Comparison of ENCODE assay signal across 28 cellular contexts in genomic region chr11:119782021-119782420, GRCh38. TPM values are rescaled to one million over a fixed set of nuclear protein-coding genes. Genes with fewer than 3 reads are reported as not detected.
A peak's percentile ranks its signal among the peaks of the same experiment; 100 is the strongest.
DNase-seq lines count a peak whose midpoint lies in the region; ATAC-seq, FAIRE-seq and TF ChIP-seq lines count a peak whose summit lies in the region.
"Had no signal": no experiment of that assay in that cellular context is flagged by ENCODE, and none has a peak within 500 bp of the region (broad histone marks: within the 10 kb centered on the region; RNA-seq: fewer than 3 reads in every experiment).

No MANE protein-coding gene starts in this region.

- H2BK20ac ChIP-seq in H1 (ENCODE audit: low read length): no peak overlapping the region

- H3K27ac ChIP-seq in H1 (ENCODE audit: low read depth, low read length): no peak overlapping the region
- no peak overlapping the region for H3K27ac ChIP-seq in lower lobe of right lung
- no peak overlapping the region for H3K27ac ChIP-seq in coronary artery
- H3K27ac ChIP-seq: body of pancreas, HL-60, left lung, skin epidermis, stomach, tibial artery had no signal

- no peak overlapping the region for H3K18ac ChIP-seq in H1 (ENCODE audit: extremely low read depth, low read length)

- H4K91ac ChIP-seq in H1 (replicated peaks; ENCODE audit: insufficient read length, low read length): no peak overlapping the region

- H2BK120ac ChIP-seq in H1 (replicated peaks; ENCODE audit: low read depth, low read length): no peak overlapping the region

- H3K27me3 ChIP-seq in BE2C (no peaks in the 10 kb centered on the region), H1 (replicated peaks in 1 of 4; ENCODE audit: control insufficient read depth in 3 of 4, extremely low read depth in 1 of 4, insufficient read depth in 3 of 4, low read length in 3 of 4) (no peaks in the 10 kb centered on the region; a peak in 1 of 7 replicates), lower lobe of right lung (ENCODE audit: low read depth) (peaks cover 14% of the 10 kb centered on the region)
- H3K27me3 ChIP-seq: body of pancreas had no signal

- no peak overlapping the region for H2AK5ac ChIP-seq in H1 (ENCODE audit: low read depth, low read length)

- peaks cover 43% of the 10 kb centered on the region for H3K4me1 ChIP-seq in BE2C
- peaks cover 0 to 12% (median 0%) of the 10 kb centered on the region in 4 experiments; a peak in 3 of 7 replicates for H3K4me1 ChIP-seq in H1 (replicated peaks in 1 of 4; ENCODE audit: control insufficient read depth in 3 of 4, insufficient read depth in 4 of 4, low read length in 3 of 4)
- no peaks in the 10 kb centered on the region for H3K4me1 ChIP-seq in lower lobe of right lung
- H3K4me1 ChIP-seq: body of pancreas, left lung, stomach had no signal

- H2BK12ac ChIP-seq in H1 (ENCODE audit: low read depth, low read length): no peak overlapping the region

- POLR2A ChIA-PET in H1 (lab: Charles Lee; ENCODE audit: partially characterized antibody): interaction anchor here (0.8 kb wide), 1 partner anchor 8 kb away, joined by 3 read pairs; no protein-coding TSS in a partner anchor

- intact Hi-C loops in lower lobe of right lung (cut with DNase I): no loop called here

- no peak overlapping the region; a peak in 1 of 7 replicates for H3K9ac ChIP-seq in H1 (replicated peaks in 1 of 4; ENCODE audit: extremely low read depth in 1 of 4, low read depth in 3 of 4, low read length in 3 of 4)

- H2AFZ ChIP-seq in H1 (ENCODE audit: low read length): no peak overlapping the region

- H4K5ac ChIP-seq in H1 (ENCODE audit: insufficient read length, low read depth, low read length): no peak overlapping the region

- ATAC-seq in lower lobe of right lung: no peak
- ATAC-seq in HG03280 (IDR thresholded peaks at IDR 0.05; ENCODE audit: unreplicated experiment): no peak
- ATAC-seq: activated CD8-positive, alpha-beta memory T cell treated with anti-CD3 and anti-CD28 coated beads, Interleukin-2, amount 10 ng/mL, durations not matched to agents 7 days and 5 days; body of pancreas; left lung; naive thymus-derived CD4-positive, alpha-beta T cell had no signal

- TF ChIP-seq EP300 in H1 (IDR thresholded peaks at IDR 0.05; ENCODE audit: borderline replicate concordance in 1 of 2, low read depth in 2 of 2, low read length in 2 of 2): no peak

- no peak overlapping the region for H2BK15ac ChIP-seq in H1 (ENCODE audit: low read length)

- no peaks in the 10 kb centered on the region for H4K20me1 ChIP-seq in H1 (replicated peaks in 1 of 2; ENCODE audit: control insufficient read depth in 1 of 2, insufficient read depth in 2 of 2, low read length in 2 of 2)

- H3K4me3 ChIP-seq in BE2C (ENCODE audit: low read depth, low read length): no peak overlapping the region
- no peak overlapping the region for H3K4me3 ChIP-seq in H1 (ENCODE audit: extremely low read depth in 1 of 4, insufficient read depth in 2 of 4, low read depth in 3 of 4, low read length in 4 of 4)
- H3K4me3 ChIP-seq in lower lobe of right lung: no peak overlapping the region
- H3K4me3 ChIP-seq in coronary artery: no peak overlapping the region
- H3K4me3 ChIP-seq: body of pancreas, left lung, skin epidermis, stomach, tibial artery had no signal

- DNase-seq in BE2C (no peak), NCI-H69 (lab: John Stamatoyannopoulos, UW) (peak; percentile 35), H1 (ENCODE audit: low read depth in 1 of 2, low spot score in 2 of 2) (no peak), lower lobe of right lung (peak; percentile 0), T-helper 9 cell (no peak), coronary artery (ENCODE audit: low spot score) (no peak), SKM-1 treated with dmso at 0.1 percent for 144 hours (lab: John Stamatoyannopoulos, UW; ENCODE audit: unreplicated experiment) (no peak)
- DNase-seq: activated CD4-positive, alpha-beta T cell treated with anti-CD3 and anti-CD28 coated beads, Interleukin-2, amount 10 ng/mL, durations not matched to agents 7 days and 5 days; activated CD8-positive, alpha-beta memory T cell treated with anti-CD3 and anti-CD28 coated beads, Interleukin-2, amount 10 ng/mL, durations not matched to agents 7 days and 5 days; activated naive CD4-positive, alpha-beta T cell treated with Interleukin-2 at 50 U/mL for 16 hours; activated T-cell treated with anti-CD3 and anti-CD28 coated beads, Interleukin-2, amount 50 U/mL, for 48 hours; body of pancreas; DMS153; Kasumi-1; midbrain; naive thymus-derived CD4-positive, alpha-beta T cell; NCI-H1436; NCI-H2107; NCI-H446; SHP77; stimulated activated CD4-positive, alpha-beta T cell treated with anti-CD3 and anti-CD28 coated beads, Interleukin-2, amount 100 ng/mL, for 24 hours; stomach; T1000; tibial artery had no signal

- 0 out of 2 replicates have a peak, but pooled peaks have one; percentile 7 for TF ChIP-seq CTCF in BE2C (IDR thresholded peaks at IDR 0.05; ENCODE audit: low read depth, low read length)
- peak; percentile 37 to 65 (median 40) for TF ChIP-seq CTCF in H1 (IDR thresholded peaks at IDR 0.05; ENCODE audit: control extremely low read depth in 1 of 3, insufficient read depth in 1 of 3, low read depth in 1 of 3, low read length in 3 of 3)
- TF ChIP-seq CTCF in lower lobe of right lung (IDR thresholded peaks at IDR 0.05): no peak
- TF ChIP-seq CTCF in coronary artery (IDR thresholded peaks at IDR 0.05): no peak

- no peak overlapping the region for H3K4ac ChIP-seq in H1 (replicated peaks; ENCODE audit: insufficient read length, low read depth, low read length)

- H3K23me2 ChIP-seq in H1 (ENCODE audit: low read depth, low read length): no peaks in the 10 kb centered on the region

- H3K36me3 ChIP-seq in BE2C: no peaks in the 10 kb centered on the region
- H3K36me3 ChIP-seq in H1 (ENCODE audit: control insufficient read depth in 2 of 4, insufficient read depth in 4 of 4, low read length in 3 of 4): no peaks in the 10 kb centered on the region
- H3K36me3 ChIP-seq in lower lobe of right lung: no peaks in the 10 kb centered on the region
- H3K36me3 ChIP-seq: left lung, stomach, tibial artery had no signal

- WGBS in H1 (ENCODE audit: extremely low coverage in 1 of 2, insufficient coverage in 1 of 2, insufficient read length in 1 of 2, insufficient replicate concordance in 2 of 2, low coverage in 1 of 2, low lambda C conversion rate in 2 of 2, missing lambda C conversion rate in 1 of 2), 2 experiments: 72% methylated on average over 14 of the region's 14 CpGs; no CpG with 5 or more reads in 1 of the 2 experiments

- H3K56ac ChIP-seq in H1 (replicated peaks; ENCODE audit: insufficient read length, low read depth, low read length): no peak overlapping the region

- H3K79me2 ChIP-seq in H1 (ENCODE audit: control insufficient read depth in 1 of 2, insufficient read depth in 2 of 2, low read length in 2 of 2): no peaks in the 10 kb centered on the region

- TF ChIP-seq POLR2A in H1 (IDR thresholded peaks at IDR 0.05; ENCODE audit: control extremely low read depth in 1 of 2, low read depth in 2 of 2, low read length in 2 of 2): no peak

- no peak for FAIRE-seq in H1 (lab: Jason Lieb, UNC)

- no peak overlapping the region for H3K4me2 ChIP-seq in H1 (ENCODE audit: insufficient read depth in 1 of 2, low read depth in 2 of 2, low read length in 2 of 2)

- no peak overlapping the region for H3K14ac ChIP-seq in H1 (ENCODE audit: insufficient read length)

- TF ChIP-seq RAD21 in H1 (IDR thresholded peaks at IDR 0.05 in 1 of 2, conservative IDR thresholded peaks at IDR 0.05 in 1 of 2; ENCODE audit: low read depth in 2 of 2, low read length in 2 of 2): peak; percentile 15 to 43; a peak in 1 of 4 replicates

- no peak overlapping the region for H4K8ac ChIP-seq in H1 (ENCODE audit: extremely low read depth, insufficient read depth, low read length)

- H3K9me3 ChIP-seq in BE2C (no peaks in the 10 kb centered on the region), H1 (ENCODE audit: insufficient read depth in 2 of 2, low read depth in 1 of 2, low read length in 1 of 2) (no peaks in the 10 kb centered on the region), lower lobe of right lung (no peaks in the 10 kb centered on the region)
- H3K9me3 ChIP-seq: body of pancreas, stomach had no signal

- CTCF ChIA-PET in H1 (lab: Charles Lee; ENCODE audit: partially characterized antibody): interaction anchor here (0.6 to 3.5 kb wide), 16 partner anchors 9 to 466 kb away, joined by 3 to 22 read pairs (median 3); no protein-coding TSS in a partner anchor

- H2BK5ac ChIP-seq in H1 (ENCODE audit: low read depth, low read length): no peak overlapping the region

- H3K23ac ChIP-seq in H1 (ENCODE audit: insufficient read length): no peak overlapping the region

- no peaks in the 10 kb centered on the region for H3K79me1 ChIP-seq in H1 (ENCODE audit: low read depth, low read length)

TF ChIP-seq in H1, 55 proteins besides CTCF, POLR2A, EP300 and RAD21:
- TF ChIP-seq TBP (IDR thresholded peaks at IDR 0.05; ENCODE audit: low read depth, low read length) (peak; percentile 38; the same call in 1 of the 2 replicates), KDM1A (IDR thresholded peaks at IDR 0.05; ENCODE audit: borderline replicate concordance, low read length) (no peak), CREB1 (IDR thresholded peaks at IDR 0.05) (no peak)
- TF ChIP-seq, protein P1, sequence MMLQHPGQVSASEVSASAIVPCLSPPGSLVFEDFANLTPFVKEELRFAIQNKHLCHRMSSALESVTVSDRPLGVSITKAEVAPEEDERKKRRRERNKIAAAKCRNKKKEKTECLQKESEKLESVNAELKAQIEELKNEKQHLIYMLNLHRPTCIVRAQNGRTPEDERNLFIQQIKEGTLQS (IDR thresholded peaks at IDR 0.05; ENCODE audit: insufficient read depth, low read depth, low read length): no peak
TF ChIP-seq in H1: peak in this region for 1.

RNA-seq across cellular contexts. Expression of gene NECTIN1, which starts 53.0 kb away (rescaled TPM):
- 167 TPM for polyA plus RNA-seq in BE2C (2012; ENCODE audit: insufficient read depth, insufficient read length, low read depth)
- 97.6 and 97.7 TPM in 2 replicates for total RNA-seq in H1 (2021; fragmentation: NEBNext Ultra II Directional; extraction: Animal tissue kit (Norgen Biotek cat#: 25700))
- polyA plus RNA-seq in H1 (2011; rRNA removed): 43.2 and 63.0 TPM in 2 replicates
- 43.8 TPM for polyA plus RNA-seq in H1 (2011; cell fraction: cytosol; rRNA removed)
- 74.6 TPM for polyA plus RNA-seq in H1 (2011; cell fraction: nucleus; rRNA removed)
- polyA plus RNA-seq in H1 (2012, experiment 1 of 2): 69.0 to 102 TPM (median 89.4 TPM) in 4 replicates
- 73.5 TPM for polyA plus RNA-seq in H1 (2012, experiment 2 of 2)
- 93.0 TPM for polyA plus RNA-seq in H1 (2013, experiment 1 of 2)
- 97.4 TPM for polyA plus RNA-seq in H1 (2013, experiment 2 of 2)
- 104 and 120 TPM in 2 replicates for polyA minus RNA-seq in H1 (2011; rRNA and poly(A)+ RNA removed)
- polyA minus RNA-seq in H1 (2011; cell fraction: cytosol; rRNA and poly(A)+ RNA removed): 68.6 TPM
- polyA minus RNA-seq in H1 (2011; cell fraction: nucleus; rRNA and poly(A)+ RNA removed): 58.5 TPM
- 9.1 TPM for total RNA-seq in lower lobe of right lung

Comparison
In these comparisons a context has a peak if more than half of its experiments do, and no peak if none do; other contexts are left out.
1. DNase-seq: peak in NCI-H69 (single experiment) and lower lobe of right lung (single experiment); none in BE2C (single experiment), H1 (0 of 2), T-helper 9 cell (single experiment), coronary artery (single experiment) and SKM-1 treated with dmso at 0.1 percent for 144 hours (single experiment).
2. CTCF ChIP-seq: peak in BE2C (single experiment) and H1 (3 of 3); none in lower lobe of right lung (single experiment) and coronary artery (single experiment).